In genomic region chr14:105248368-105249174, GRCh38 we compare ENCODE assay signal across 8 cellular contexts. TPM values are rescaled to one million over a fixed set of nuclear protein-coding genes. Genes with fewer than 3 reads are reported as not detected.
DNase-seq lines count a peak whose midpoint lies in the region; ATAC-seq and TF ChIP-seq lines count a peak whose summit lies in the region.

Gene BTBD6, plus strand, starts transcription at chr14:105248533. Its CDS starts 179 bp downstream, at chr14:105248712.

- TF ChIP-seq CTCF in neural cell (IDR thresholded peaks at IDR 0.05; ENCODE audit: poor library complexity, severe bottlenecking) (no peak), stomach (IDR thresholded peaks at IDR 0.05) (no peak)

- peak within 1 kb of the TSS; percentile 45 for H2AFZ ChIP-seq in neural cell (ENCODE audit: low read depth, low read length)

- H3K9ac ChIP-seq in HUES6 (ENCODE audit: low read length) (peak within 1 kb of the TSS; percentile 78), neural cell (ENCODE audit: low read length) (peak within 1 kb of the TSS; percentile 75)

- intact Hi-C loops in stomach (cut with DNase I; ENCODE audit: low total_unique reads) = no loop called here

- H3K4me3 ChIP-seq in HUES6 (ENCODE audit: low read depth, low read length) = peak within 1 kb of the TSS; percentile 83
- H3K4me3 ChIP-seq in neural cell (ENCODE audit: low read length) = peak within 1 kb of the TSS; percentile 81
- H3K4me3 ChIP-seq in stomach = peak within 1 kb of the TSS; percentile 60 to 69 (median 64)

- H3K27ac ChIP-seq in HUES6 (ENCODE audit: low read depth, low read length) (no peak within 1 kb of the TSS), neural cell (ENCODE audit: low read length) (peak within 1 kb of the TSS; percentile 78), stomach (peak within 1 kb of the TSS; percentile 83 to 99 (median 96))

- peak; percentile 65 for TF ChIP-seq EP300 in neural cell (conservative IDR thresholded peaks at IDR 0.05; ENCODE audit: poor library complexity, severe bottlenecking)
- TF ChIP-seq EP300 in stomach (IDR thresholded peaks at IDR 0.05) = no peak

- H3K79me2 ChIP-seq in neural cell (replicated peaks; ENCODE audit: insufficient read depth, low read length) = no peaks in the 10 kb centered on the region

- peak within 1 kb of the TSS; percentile 88 for H3K4me2 ChIP-seq in neural cell (ENCODE audit: low read length)

- 0 to 1% (median 0%) methylated on average over 10 to 128 of the region's 129 CpGs for WGBS in stomach, 5 donors

- H3K4me1 ChIP-seq in HUES6 (ENCODE audit: control insufficient read depth, insufficient read depth, low read length) (no peaks in the 10 kb centered on the region), stomach (peaks cover 19 to 32% (median 28%) of the 10 kb centered on the region in 4 donors)

- peak; percentile 85 for ATAC-seq in GM21423 (IDR thresholded peaks at IDR 0.05; ENCODE audit: unreplicated experiment)

- no peak for TF ChIP-seq POLR2A in stomach (IDR thresholded peaks at IDR 0.05)

- H3K27me3 ChIP-seq in HUES6 (ENCODE audit: control insufficient read depth, insufficient read depth, low read length) = no peaks in the 10 kb centered on the region
- no peaks in the 10 kb centered on the region for H3K27me3 ChIP-seq in neural cell (ENCODE audit: insufficient read depth, low read depth, low read length)
- no peaks in the 10 kb centered on the region for H3K27me3 ChIP-seq in stomach

- H4K20me1 ChIP-seq in neural cell (ENCODE audit: insufficient read depth) = no peaks in the 10 kb centered on the region

- no peaks in the 10 kb centered on the region for H3K9me2 ChIP-seq in neural cell (ENCODE audit: insufficient read depth, low read length)

- no peaks in the 10 kb centered on the region for H3K9me3 ChIP-seq in HUES6 (ENCODE audit: control insufficient read depth, insufficient read depth, low read depth, low read length)
- no peaks in the 10 kb centered on the region for H3K9me3 ChIP-seq in neural cell (ENCODE audit: low read length)
- no peaks in the 10 kb centered on the region for H3K9me3 ChIP-seq in stomach

- peak; percentile 38 for TF ChIP-seq RAD21 in neural cell (conservative IDR thresholded peaks at IDR 0.05)

- DNase-seq in DMS 273 treated with DMSO at 0.1 percent for 48 hours (lab: John Stamatoyannopoulos, UW) = peak; percentile 40
- DNase-seq in RPMI8226 = peak; percentile 89
- DNase-seq in activated T-helper 9 cell treated with anti-CD3 and anti-CD28 coated beads, Interleukin-2, amount 50 U/mL, for 16 hours (ENCODE audit: low read depth) = peak; percentile 82
- peak; percentile 62 for DNase-seq in fibroblast of the conjunctiva (ENCODE audit: low read depth)
- peak; percentile 91 for DNase-seq in stomach

- peaks cover 28% of the 10 kb centered on the region for H3K36me3 ChIP-seq in HUES6 (ENCODE audit: control insufficient read depth, insufficient read depth, low read length)
- no peaks in the 10 kb centered on the region for H3K36me3 ChIP-seq in neural cell (ENCODE audit: insufficient read depth, low read length)
- H3K36me3 ChIP-seq in stomach = peaks cover 25 to 65% (median 55%) of the 10 kb centered on the region in 4 donors

- H3F3A ChIP-seq in neural cell (ENCODE audit: insufficient read depth, low read length, poor library complexity, severe bottlenecking) = no peaks in the 10 kb centered on the region

TF ChIP-seq in neural cell, 6 proteins besides CTCF, POLR2A, EP300 and RAD21:
- TF ChIP-seq POLR2AphosphoS5 (IDR thresholded peaks at IDR 0.05) (peak; percentile 73), EZH2 (IDR thresholded peaks at IDR 0.05; ENCODE audit: borderline replicate concordance, insufficient read depth, low read length, poor library complexity, severe bottlenecking) (no peak), TAF1 (IDR thresholded peaks at IDR 0.05; ENCODE audit: low read depth) (peak; percentile 47), REST (IDR thresholded peaks at IDR 0.05; ENCODE audit: borderline replicate concordance) (no peak), MXI1 (conservative IDR thresholded peaks at IDR 0.05; ENCODE audit: poor library complexity, severe bottlenecking) (no peak), SMC3 (conservative IDR thresholded peaks at IDR 0.05; ENCODE audit: poor library complexity) (no peak)
TF ChIP-seq in neural cell: peak in this region for 2.

RNA-seq across cellular contexts. Expression of gene BTBD6, which starts in this region (rescaled TPM):
- 94.1 and 120 TPM in 2 replicates for polyA plus RNA-seq in neural cell
- polyA minus RNA-seq in neural cell = 42.9 and 48.5 TPM in 2 replicates
- total RNA-seq in stomach = 10 to 100 TPM; 13.4 to 53.6 (median 25.2) TPM
- 10 to 100 TPM; 47.1 to 55.0 (median 50.7) TPM for polyA plus RNA-seq in stomach

Comparison
In these comparisons a context has a peak if more than half of its experiments do, and no peak if none do; other contexts are left out.
1. DNase-seq: peak in every context shown above with its lines; median percentile 91 in stomach; 89 in RPMI8226; 82 in activated T-helper 9 cell treated with anti-CD3 and anti-CD28 coated beads, Interleukin-2, amount 50 U/mL, for 16 hours; 62 in fibroblast of the conjunctiva; 40 in DMS 273 treated with DMSO at 0.1 percent for 48 hours.